In the genomic region with DNA sequence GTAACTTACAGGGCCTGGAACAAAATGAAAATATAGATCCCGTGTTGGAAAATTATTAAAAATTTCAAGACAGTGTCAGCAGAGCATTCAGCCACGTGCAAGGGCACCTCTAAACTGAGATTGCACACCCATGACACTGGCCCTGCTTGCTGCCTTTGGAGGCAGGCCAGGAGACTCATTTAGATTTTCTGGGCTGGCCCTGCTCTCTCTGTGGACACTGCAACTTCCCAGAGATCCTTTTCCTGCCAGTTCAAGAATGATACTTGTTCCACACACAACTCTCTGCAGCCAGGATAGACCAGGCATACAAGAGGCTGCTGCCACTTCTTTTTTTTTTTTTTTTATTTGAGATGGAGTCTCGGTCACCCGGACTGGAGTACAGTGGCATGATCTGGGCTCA, we compare ENCODE assay signal across 12 cellular contexts. TPM values are rescaled to one million over a fixed set of nuclear protein-coding genes. Genes with fewer than 3 reads are reported as not detected.
A peak's percentile ranks its signal among the peaks of the same experiment; 100 is the strongest.
DNase-seq lines count a peak whose midpoint lies in the region; ATAC-seq and TF ChIP-seq lines count a peak whose summit lies in the region.
"Had no signal": no experiment of that assay in that cellular context is flagged by ENCODE, and none has a peak within 500 bp of the region (broad histone marks: within the 10 kb centered on the region; RNA-seq: fewer than 3 reads in every experiment).

No MANE protein-coding gene starts in this region.

- DNase-seq in AG10803 (ENCODE audit: low read depth) (peak; percentile 59), PC-3 (no peak), fibroblast of peridontal ligament (ENCODE audit: extremely low read depth) (peak; percentile 62), osteoblast (ENCODE audit: insufficient read length, low spot score, missing footprints) (peak; percentile 73), GM10266 (ENCODE audit: extremely low spot score) (no peak), NCI-H2196 (lab: John Stamatoyannopoulos, UW; ENCODE audit: unreplicated experiment) (no peak)
- DNase-seq: activated CD4-positive, CD25-positive, alpha-beta regulatory T cell treated with anti-CD3 and anti-CD28 coated beads, Interleukin-2, amount 50 U/mL, for 72 hours; activated effector memory CD4-positive, alpha-beta T cell treated with Interleukin-2 at 50 U/mL for 16 hours; transverse colon had no signal

- H3K9ac ChIP-seq in PC-3 (ENCODE audit: low read length) = no peak overlapping the region

- CTCF ChIA-PET in PC-3 (lab: Charles Lee) = no interaction called here

- H3K36me3 ChIP-seq in PC-3 (ENCODE audit: low read depth, low read length) (no peaks in the 10 kb centered on the region), osteoblast (ENCODE audit: insufficient read depth, low read length) (no peaks in the 10 kb centered on the region)
- H3K36me3 ChIP-seq: transverse colon had no signal

- H3K79me2 ChIP-seq in PC-3 (ENCODE audit: low read length) (no peaks in the 10 kb centered on the region), osteoblast (ENCODE audit: insufficient read depth, low read length) (no peaks in the 10 kb centered on the region)

- no peaks in the 10 kb centered on the region for H3F3A ChIP-seq in PC-3 (ENCODE audit: low read length, unreplicated experiment)

- BruUV-seq in PC-3 (replicated peaks; lab: Mats Ljungman, UMichigan) = no TSS peak

- H3K4me2 ChIP-seq in PC-3 (ENCODE audit: low read length) (no peak overlapping the region), osteoblast (ENCODE audit: insufficient read depth, low read length) (peak overlapping the region; percentile 77)

- TF ChIP-seq CTCF in AG10803 (conservative IDR thresholded peaks at IDR 0.05; ENCODE audit: low read length) (no peak), PC-3 (conservative IDR thresholded peaks at IDR 0.05; ENCODE audit: low read depth, low read length) (no peak), osteoblast (IDR thresholded peaks at IDR 0.05; ENCODE audit: extremely low read depth, low read depth, low read length) (no peak), GM10266 (IDR thresholded peaks at IDR 0.05; ENCODE audit: control insufficient read depth, insufficient read depth, low read depth, missing control alignments) (no peak)

- H3K4me1 ChIP-seq in PC-3 (ENCODE audit: insufficient read depth, low read length) (peaks cover 19% of the 10 kb centered on the region), osteoblast (ENCODE audit: insufficient read depth, low read length) (peaks cover 26% of the 10 kb centered on the region)

- ATAC-seq in PC-3 (peak; percentile 8; the same call in 1 of the 2 replicates), GM21447 (IDR thresholded peaks at IDR 0.05; ENCODE audit: unreplicated experiment) (no peak), GM19397 (IDR thresholded peaks at IDR 0.05; ENCODE audit: unreplicated experiment) (no peak)

- H3K9me3 ChIP-seq in PC-3 (ENCODE audit: low read length) (no peaks in the 10 kb centered on the region), osteoblast (ENCODE audit: low read depth, low read length) (no peaks in the 10 kb centered on the region)
- H3K9me3 ChIP-seq: transverse colon had no signal

- H2AFZ ChIP-seq in PC-3 (ENCODE audit: low read length) (no peak overlapping the region), osteoblast (ENCODE audit: low read length) (no peak overlapping the region)

- H3K27me3 ChIP-seq in PC-3 (ENCODE audit: low read length) = no peaks in the 10 kb centered on the region
- H3K27me3 ChIP-seq in osteoblast (ENCODE audit: insufficient read depth, low read length) = no peaks in the 10 kb centered on the region
- H3K27me3 ChIP-seq: transverse colon had no signal

- H3K27ac ChIP-seq in PC-3 (ENCODE audit: low read length) (peak overlapping the region; percentile 51; the same call in 1 of the 2 replicates), osteoblast (ENCODE audit: low read depth, low read length) (peak overlapping the region; percentile 90)
- H3K27ac ChIP-seq: C4-2B had no signal

- no peaks in the 10 kb centered on the region for H3K9me2 ChIP-seq in PC-3 (replicated peaks; ENCODE audit: low read length)

- no peak overlapping the region for H3K4me3 ChIP-seq in AG10803 (ENCODE audit: low read length)
- H3K4me3 ChIP-seq in PC-3 (ENCODE audit: low read length) = no peak overlapping the region
- no peak overlapping the region for H3K4me3 ChIP-seq in osteoblast (ENCODE audit: insufficient read depth, low read length)
- H3K4me3 ChIP-seq: transverse colon had no signal

- H4K20me1 ChIP-seq in PC-3 (ENCODE audit: low read length) (no peaks in the 10 kb centered on the region), osteoblast (ENCODE audit: insufficient read depth, low read length) (no peaks in the 10 kb centered on the region)

- intact Hi-C loops in PC-3 (cut with micrococcal nuclease) = no loop called here

- POLR2A ChIA-PET in PC-3 (lab: Charles Lee; ENCODE audit: unreplicated experiment) = no interaction called here

RNA-seq across cellular contexts. Expression of gene PTPRJ, which starts 56.7 kb away (rescaled TPM):
- total RNA-seq in PC-3 (2014; rRNA removed) (10.5 and 12.8 TPM in 2 replicates), osteoblast (9.1 and 10.9 TPM in 2 replicates)

Comparison
In these comparisons a context has a peak if more than half of its experiments do, and no peak if none do; other contexts are left out.
1. DNase-seq: peak in AG10803 (single experiment), fibroblast of peridontal ligament (single experiment) and osteoblast (single experiment); none in PC-3 (single experiment), GM10266 (single experiment) and NCI-H2196 (single experiment).